ENCODE assay signal across 18 cellular contexts in the genomic region with DNA sequence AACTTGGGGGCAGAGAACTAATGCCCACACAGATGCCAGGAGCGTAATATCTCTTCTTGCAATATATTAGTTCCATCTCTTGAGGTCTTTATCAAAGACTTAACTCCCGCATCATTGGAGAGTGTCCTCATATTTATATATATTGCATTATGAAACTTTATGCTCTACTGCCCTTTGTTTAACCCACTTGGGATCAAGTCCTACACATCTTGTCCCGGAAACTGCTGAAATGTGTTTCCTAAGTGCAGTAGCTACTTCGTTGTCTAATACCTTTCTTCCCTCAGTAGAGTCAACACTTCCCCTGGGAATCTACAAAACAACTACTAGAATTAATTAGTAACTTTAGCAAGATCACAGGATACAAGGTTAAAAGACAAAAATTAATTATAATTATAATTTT.
DNase-seq lines count a peak whose midpoint lies in the region; TF ChIP-seq lines count a peak whose summit lies in the region.
"Had no signal": no experiment of that assay in that cellular context is flagged by ENCODE, and none has a peak within 500 bp of the region (broad histone marks: within the 10 kb centered on the region; RNA-seq: fewer than 3 reads in every experiment).

No MANE protein-coding gene starts in this region.

- no peak overlapping the region for H3K27ac ChIP-seq in osteoblast (ENCODE audit: low read depth, low read length)
- H3K27ac ChIP-seq in A673 (ENCODE audit: low read depth, low read length, poor library complexity, severe bottlenecking) = no peak overlapping the region
- H3K27ac ChIP-seq in SK-N-SH (ENCODE audit: low read depth in 2 of 2, low read length in 1 of 2) = peak overlapping the region in 1 of 2 experiments; percentile 65; a peak in 1 of 4 replicates
- H3K27ac ChIP-seq: HL-60 had no signal

- no peaks in the 10 kb centered on the region for H3K9me3 ChIP-seq in osteoblast (ENCODE audit: low read depth, low read length)
- no peaks in the 10 kb centered on the region for H3K9me3 ChIP-seq in MG63
- no peaks in the 10 kb centered on the region for H3K9me3 ChIP-seq in A673 (ENCODE audit: low read depth, low read length, poor library complexity, severe bottlenecking)
- no peaks in the 10 kb centered on the region for H3K9me3 ChIP-seq in SK-N-SH
- H3K9me3 ChIP-seq: BE2C had no signal

- no peaks in the 10 kb centered on the region for H3K36me3 ChIP-seq in osteoblast (ENCODE audit: insufficient read depth, low read length)
- H3K36me3 ChIP-seq in MG63 = no peaks in the 10 kb centered on the region
- H3K36me3 ChIP-seq in A673 (ENCODE audit: insufficient read depth, low read length, poor library complexity, severe bottlenecking) = no peaks in the 10 kb centered on the region
- H3K36me3 ChIP-seq in SK-N-SH (replicated peaks in 1 of 2; ENCODE audit: control insufficient read depth in 1 of 2, insufficient read depth in 2 of 2, low read length in 1 of 2) = no peaks in the 10 kb centered on the region
- H3K36me3 ChIP-seq: BE2C had no signal

- no peak overlapping the region for H3K9ac ChIP-seq in SK-N-SH

- 85% methylated on average over 4 of the region's 4 CpGs for WGBS in SK-N-SH (ENCODE audit: low lambda C conversion rate)

- no peak overlapping the region for H3K4me3 ChIP-seq in AG10803 (ENCODE audit: low read length)
- no peak overlapping the region for H3K4me3 ChIP-seq in fibroblast of mammary gland (ENCODE audit: control insufficient read depth, low read depth, low read length)
- H3K4me3 ChIP-seq in osteoblast (ENCODE audit: insufficient read depth, low read length) = no peak overlapping the region
- no peak overlapping the region for H3K4me3 ChIP-seq in MG63
- H3K4me3 ChIP-seq in A673 (ENCODE audit: low read depth, low read length, poor library complexity, severe bottlenecking) = no peak overlapping the region
- H3K4me3 ChIP-seq in SK-N-SH (ENCODE audit: low read depth in 2 of 2, low read length in 1 of 2) = no peak overlapping the region

- no peak overlapping the region for H3K4me2 ChIP-seq in osteoblast (ENCODE audit: insufficient read depth, low read length)
- H3K4me2 ChIP-seq in SK-N-SH = no peak overlapping the region

- H3K9me2 ChIP-seq in SK-N-SH = no peaks in the 10 kb centered on the region

- TF ChIP-seq EP300 in SK-N-SH (IDR thresholded peaks at IDR 0.05; ENCODE audit: borderline replicate concordance in 1 of 2, low read depth in 1 of 2, low read length in 1 of 2) = no peak

- no peak for TF ChIP-seq RAD21 in SK-N-SH (IDR thresholded peaks at IDR 0.05; ENCODE audit: low read length)

- H3K79me2 ChIP-seq in osteoblast (ENCODE audit: insufficient read depth, low read length) (no peaks in the 10 kb centered on the region), SK-N-SH (ENCODE audit: insufficient read depth) (no peaks in the 10 kb centered on the region)

- H2AFZ ChIP-seq in osteoblast (ENCODE audit: low read length) = no peak overlapping the region
- no peak overlapping the region for H2AFZ ChIP-seq in SK-N-SH (ENCODE audit: low read depth)

- TF ChIP-seq CTCF in AG10803 (conservative IDR thresholded peaks at IDR 0.05; ENCODE audit: low read length) (no peak), fibroblast of mammary gland (conservative IDR thresholded peaks at IDR 0.05; ENCODE audit: control insufficient read depth, insufficient read depth, low read depth, low read length) (no peak), osteoblast (IDR thresholded peaks at IDR 0.05; ENCODE audit: extremely low read depth, low read depth, low read length) (no peak), A673 (conservative IDR thresholded peaks at IDR 0.05; ENCODE audit: low read depth, low read length) (no peak), SK-N-SH (IDR thresholded peaks at IDR 0.05) (no peak)

- CTCF ChIA-PET in A673 (lab: Charles Lee) = no interaction called here
- CTCF ChIA-PET in SK-N-SH (lab: Yijun Ruan, JAX) = no interaction called here

- H3K4me1 ChIP-seq in osteoblast (ENCODE audit: insufficient read depth, low read length) (peaks cover 3% of the 10 kb centered on the region), A673 (ENCODE audit: insufficient read depth, low read length, poor library complexity, severe bottlenecking) (no peaks in the 10 kb centered on the region), SK-N-SH (ENCODE audit: control insufficient read depth in 1 of 2, insufficient read depth in 2 of 2, low read depth in 1 of 2, low read length in 1 of 2) (no peaks in the 10 kb centered on the region)
- H3K4me1 ChIP-seq: BE2C had no signal

- POLR2A ChIA-PET in A673 (lab: Charles Lee; ENCODE audit: low non-redundant PET) = no interaction called here
- POLR2A ChIA-PET in SK-N-SH (lab: Yijun Ruan, JAX) = no interaction called here

- intact Hi-C loops in A673 (cut with micrococcal nuclease; ENCODE audit: unreplicated experiment) = no loop called here

- H3K27me3 ChIP-seq in osteoblast (ENCODE audit: insufficient read depth, low read length) (no peaks in the 10 kb centered on the region), MG63 (no peaks in the 10 kb centered on the region), A673 (replicated peaks; ENCODE audit: insufficient read depth, low read depth, low read length, poor library complexity) (no peaks in the 10 kb centered on the region), SK-N-SH (ENCODE audit: insufficient read depth) (no peaks in the 10 kb centered on the region)
- H3K27me3 ChIP-seq: BE2C had no signal

- BruUV-seq in A673 (replicated peaks; lab: Mats Ljungman, UMichigan) = no TSS peak

- DNase-seq in AG10803 (ENCODE audit: low read depth) (peak; percentile 7), RPMI7951 (ENCODE audit: low read depth) (peak; percentile 1), fibroblast of mammary gland (ENCODE audit: low read depth) (peak; percentile 62), osteoblast (ENCODE audit: insufficient read length, low spot score, missing footprints) (peak; percentile 9), COLO668 (lab: John Stamatoyannopoulos, UW; ENCODE audit: unreplicated experiment) (no peak), MG63 (no peak), A673 (ENCODE audit: low spot score) (no peak), SK-N-SH (no peak)
- DNase-seq: 8988T; BE2C; Calu3; CD4-positive, alpha-beta memory T cell; NCI-H1092; NCI-H1436 treated with DMSO at 0.1 percent for 48 hours; NCI-H2081; NCI-H510A treated with DMSO at 0.1 percent for 48 hours; NCI-H774 had no signal

- no peaks in the 10 kb centered on the region for H3F3A ChIP-seq in SK-N-SH (replicated peaks; ENCODE audit: insufficient read depth)

- H4K20me1 ChIP-seq in osteoblast (ENCODE audit: insufficient read depth, low read length) (no peaks in the 10 kb centered on the region), SK-N-SH (ENCODE audit: insufficient read depth) (no peaks in the 10 kb centered on the region)

TF ChIP-seq in SK-N-SH, 30 proteins besides CTCF, POLR2A, EP300 and RAD21:
- TF ChIP-seq, protein P1, sequence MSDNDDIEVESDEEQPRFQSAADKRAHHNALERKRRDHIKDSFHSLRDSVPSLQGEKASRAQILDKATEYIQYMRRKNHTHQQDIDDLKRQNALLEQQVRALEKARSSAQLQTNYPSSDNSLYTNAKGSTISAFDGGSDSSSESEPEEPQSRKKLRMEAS (IDR thresholded peaks at IDR 0.05; ENCODE audit: low read depth) = no peak
- no peak for TF ChIP-seq NFIC (IDR thresholded peaks at IDR 0.05; ENCODE audit: borderline replicate concordance)

Comparison
In these comparisons a context has a peak if more than half of its experiments do, and no peak if none do; other contexts are left out.
1. DNase-seq: peak in AG10803 (single experiment), RPMI7951 (single experiment), fibroblast of mammary gland (single experiment) and osteoblast (single experiment); none in COLO668 (single experiment), MG63 (single experiment), A673 (single experiment) and SK-N-SH (single experiment).